20 cellular contexts compared by ENCODE assay signal in genomic region chr1:168551688-168552087, GRCh38. TPM values are rescaled to one million over a fixed set of nuclear protein-coding genes. Genes with fewer than 3 reads are reported as not detected.
DNase-seq lines count a peak whose midpoint lies in the region; ATAC-seq, FAIRE-seq and TF ChIP-seq lines count a peak whose summit lies in the region.
"Had no signal": no experiment of that assay in that cellular context is flagged by ENCODE, and none has a peak within 500 bp of the region (broad histone marks: within the 10 kb centered on the region; RNA-seq: fewer than 3 reads in every experiment).

No MANE protein-coding gene starts in this region.

- ATAC-seq in Right ventricle myocardium superior (ENCODE audit: poor library complexity): no peak
- ATAC-seq in WTC11: no peak
- ATAC-seq in left lobe of liver: peak; percentile 84
- peak; percentile 80 to 89 (median 86) for ATAC-seq in pancreas
- no peak for ATAC-seq in GM18858 (IDR thresholded peaks at IDR 0.05; ENCODE audit: unreplicated experiment)
- ATAC-seq: GM23338 had no signal

- FAIRE-seq in pancreas (lab: Jason Lieb, UNC): no peak
- FAIRE-seq: G401.6, GM12891, H54, HTR-8/SVneo had no signal

- peaks cover 15% of the 10 kb centered on the region for H3K9me3 Mint-ChIP-seq in WTC11
- H3K9me3 Mint-ChIP-seq: GM23338 had no signal

- POLR2A ChIA-PET in WTC11 (lab: Charles Lee): no interaction called here

- no peak overlapping the region for H3K27ac Mint-ChIP-seq in WTC11
- H3K27ac Mint-ChIP-seq: B cell; CD4-positive, CD25-positive, alpha-beta regulatory T cell; GM23338; IgD-negative memory B cell had no signal

- H3K9me3 ChIP-seq in cardiac muscle cell (ENCODE audit: low read depth): no peaks in the 10 kb centered on the region
- H3K9me3 ChIP-seq in pancreas: no peaks in the 10 kb centered on the region

- no peaks in the 10 kb centered on the region for H3K27me3 ChIP-seq in cardiac muscle cell
- no peaks in the 10 kb centered on the region for H3K27me3 ChIP-seq in pancreas
- H3K27me3 ChIP-seq: BLaER1 treated with 17β-estradiol and CSF1 and Interleukin-3, amounts not matched to agents 10 nM and 100 nM had no signal

- DNase-seq in cardiac muscle cell (ENCODE audit: low read depth in 1 of 2, low spot score in 1 of 2) (no peak), Right ventricle myocardium superior (no peak), WTC11 (ENCODE audit: low spot score) (no peak), left lobe of liver (ENCODE audit: low spot score) (no peak), pancreas (no peak), glomerular visceral epithelial cell (ENCODE audit: extremely low spot score) (no peak)
- DNase-seq in activated effector memory CD4-positive, alpha-beta T cell treated with Interleukin-2 at 50 U/mL for 16 hours: no peak
- DNase-seq: 8988T; CD4-positive, CD25-positive, alpha-beta regulatory T cell; CD8-positive, alpha-beta memory T cell; COR-L47 had no signal

- H3K4me3 ChIP-seq in cardiac muscle cell: no peak overlapping the region
- no peak overlapping the region for H3K4me3 ChIP-seq in pancreas
- H3K4me3 ChIP-seq: BLaER1 treated with 17β-estradiol and CSF1 and Interleukin-3, amounts not matched to agents 10 nM and 100 nM; GM23338 had no signal

- WGBS in pancreas, 2 donors: 14 to 15% methylated on average over 4 of the region's 4 CpGs

- H3K27me3 Mint-ChIP-seq in WTC11 (ENCODE audit: low read depth): no peaks in the 10 kb centered on the region
- H3K27me3 Mint-ChIP-seq: CD8-positive, alpha-beta memory T cell had no signal

- peak overlapping the region; percentile 81 for H3K27ac ChIP-seq in cardiac muscle cell
- no peak overlapping the region for H3K27ac ChIP-seq in pancreas
- H3K27ac ChIP-seq: BLaER1 treated with 17β-estradiol and CSF1 and Interleukin-3, amounts not matched to agents 10 nM and 100 nM had no signal

- H3K4me1 ChIP-seq in cardiac muscle cell (ENCODE audit: low read depth) (peaks cover 43% of the 10 kb centered on the region), pancreas (peaks cover 0 to 16% (median 8%) of the 10 kb centered on the region in 3 donors)

- TF ChIP-seq CTCF in cardiac muscle cell (IDR thresholded peaks at IDR 0.05; ENCODE audit: low read depth, low read length) (no peak), WTC11 (IDR thresholded peaks at IDR 0.05) (no peak), pancreas (IDR thresholded peaks at IDR 0.05) (no peak)

- intact Hi-C loops in Right ventricle myocardium superior (cut with DNase I): no loop called here
- intact Hi-C loops in pancreas (cut with DNase I): no loop called here

- no peak overlapping the region for H3K4me3 Mint-ChIP-seq in WTC11
- H3K4me3 Mint-ChIP-seq: B cell; CD4-positive, CD25-positive, alpha-beta regulatory T cell; CD8-positive, alpha-beta memory T cell; GM23338; IgD-negative memory B cell had no signal

- CTCF ChIA-PET in WTC11 (lab: Charles Lee): no interaction called here

- peaks cover 6% of the 10 kb centered on the region for H3K36me3 Mint-ChIP-seq in WTC11
- H3K36me3 Mint-ChIP-seq: CD4-positive, CD25-positive, alpha-beta regulatory T cell; IgD-negative memory B cell had no signal

- H3K36me3 ChIP-seq in cardiac muscle cell (no peaks in the 10 kb centered on the region), pancreas (no peaks in the 10 kb centered on the region)
- H3K36me3 ChIP-seq: BLaER1 treated with 17β-estradiol and CSF1 and Interleukin-3, amounts not matched to agents 10 nM and 100 nM had no signal

- peaks cover 11% of the 10 kb centered on the region for H3K4me1 Mint-ChIP-seq in WTC11
- H3K4me1 Mint-ChIP-seq: B cell had no signal

TF ChIP-seq in WTC11, 78 proteins besides CTCF, POLR2A, EP300 and RAD21:
- TF ChIP-seq TEAD1 (CRISPR knock-in tag; IDR thresholded peaks at IDR 0.05) (no peak), ZNF219 (CRISPR knock-in tag; IDR thresholded peaks at IDR 0.05; ENCODE audit: borderline replicate concordance) (no peak), NR1H2 (CRISPR knock-in tag; IDR thresholded peaks at IDR 0.05) (no peak), RELA (CRISPR knock-in tag; IDR thresholded peaks at IDR 0.05; ENCODE audit: borderline replicate concordance) (no peak), NFYB (CRISPR knock-in tag; conservative IDR thresholded peaks at IDR 0.05; ENCODE audit: low read depth) (no peak), AFF4 (CRISPR knock-in tag; IDR thresholded peaks at IDR 0.05; ENCODE audit: borderline replicate concordance) (no peak), GABPB1 (CRISPR knock-in tag; IDR thresholded peaks at IDR 0.05) (peak; percentile 78), ATF6 (CRISPR knock-in tag; IDR thresholded peaks at IDR 0.05) (no peak)

RNA-seq across cellular contexts. Expression of gene XCL2, which starts 7.9 kb away (rescaled TPM):
- total RNA-seq in cardiac muscle cell (not detected in 2 replicates), Right ventricle myocardium superior (not detected), WTC11 (2021) (not detected in 3 replicates), left lobe of liver (not detected), pancreas (under 1 TPM in 1 of 6 donors, not detected in 5; 0.52 TPM)
- polyA plus RNA-seq in cardiac muscle cell (0.35 TPM in 1 of 2 replicates, not detected in the other), pancreas (under 1 TPM in 1 of 2 donors, not detected in 1; 0.23 TPM)
- total RNA-seq: B cell; CD4-positive, CD25-positive, alpha-beta regulatory T cell; GM23338 had no signal
- polyA plus RNA-seq: GM23338 had no signal

RNA-seq across cellular contexts. Expression of gene XCL1, which starts 24.7 kb away (rescaled TPM):
- total RNA-seq in cardiac muscle cell: 0.53 and 0.54 TPM in 2 replicates
- polyA plus RNA-seq in cardiac muscle cell: 1.6 and 2.0 TPM in 2 replicates
- 0.48 TPM for total RNA-seq in Right ventricle myocardium superior
- 0.53 to 1.1 TPM (median 0.73 TPM) in 3 replicates for total RNA-seq in WTC11 (2021)
- 0.13 TPM for total RNA-seq in left lobe of liver
- under 1 TPM in 2 of 6 donors, not detected in 4; 0.14 to 0.28 TPM for total RNA-seq in pancreas
- polyA plus RNA-seq in pancreas: under 1 TPM in 1 of 2 donors, not detected in 1; 0.09 TPM
- total RNA-seq: B cell; CD4-positive, CD25-positive, alpha-beta regulatory T cell; GM23338 had no signal
- polyA plus RNA-seq: CD4-positive, CD25-positive, alpha-beta regulatory T cell had no signal

Comparison
In these comparisons a context has a peak if more than half of its experiments do, and no peak if none do; other contexts are left out.
1. ATAC-seq: peak in left lobe of liver (single experiment) and pancreas (4 of 4); none in Right ventricle myocardium superior (single experiment), WTC11 (single experiment) and GM18858 (single experiment).